ENCODE assay signal across 9 cellular contexts in genomic region chr13:25738342-25738771, GRCh38.
DNase-seq lines count a peak whose midpoint lies in the region; ATAC-seq and TF ChIP-seq lines count a peak whose summit lies in the region.
"Had no signal": no experiment of that assay in that cellular context is flagged by ENCODE, and none has a peak within 500 bp of the region (broad histone marks: within the 10 kb centered on the region; RNA-seq: fewer than 3 reads in every experiment).

No MANE protein-coding gene starts in this region.

- WGBS in smooth muscle cell (ENCODE audit: low lambda C conversion rate): 7% methylated on average over 1 of the region's 1 CpG

- H3F3A ChIP-seq in smooth muscle cell (ENCODE audit: low read depth): no peaks in the 10 kb centered on the region

- no peaks in the 10 kb centered on the region for H3K9me3 Mint-ChIP-seq in activated CD8-positive, alpha-beta memory T cell treated with anti-CD3 and anti-CD28 coated beads, Interleukin-2, amount 10 ng/mL, durations not matched to agents 7 days and 5 days (ENCODE audit: low read depth)

- no peaks in the 10 kb centered on the region for H4K20me1 ChIP-seq in smooth muscle cell (ENCODE audit: low read depth)

- peaks cover 7% of the 10 kb centered on the region for H3K27me3 Mint-ChIP-seq in activated CD8-positive, alpha-beta memory T cell treated with anti-CD3 and anti-CD28 coated beads, Interleukin-2, amount 10 ng/mL, durations not matched to agents 7 days and 5 days

- peaks cover 11% of the 10 kb centered on the region for H3K4me1 ChIP-seq in smooth muscle cell (ENCODE audit: low read depth)

- no peaks in the 10 kb centered on the region for H3K27me3 ChIP-seq in smooth muscle cell (ENCODE audit: low read depth)

- H3K4me1 Mint-ChIP-seq in activated CD8-positive, alpha-beta memory T cell treated with anti-CD3 and anti-CD28 coated beads, Interleukin-2, amount 10 ng/mL, durations not matched to agents 7 days and 5 days: peaks cover 14% of the 10 kb centered on the region

- H3K79me2 ChIP-seq in smooth muscle cell (ENCODE audit: low read depth): no peaks in the 10 kb centered on the region

- peak overlapping the region; percentile 72 for H3K27ac ChIP-seq in smooth muscle cell (ENCODE audit: low read depth)
- H3K27ac ChIP-seq: epithelial cell of prostate had no signal

- H3K4me3 ChIP-seq in choroid plexus epithelial cell (ENCODE audit: low read depth, low read length): no peak overlapping the region
- no peak overlapping the region for H3K4me3 ChIP-seq in smooth muscle cell

- no peaks in the 10 kb centered on the region for H3K36me3 ChIP-seq in smooth muscle cell (ENCODE audit: low read depth)

- H3K27ac Mint-ChIP-seq in activated CD8-positive, alpha-beta memory T cell treated with anti-CD3 and anti-CD28 coated beads, Interleukin-2, amount 10 ng/mL, durations not matched to agents 7 days and 5 days: peak overlapping the region; percentile 13

- H3K9me3 ChIP-seq in smooth muscle cell (replicated peaks; ENCODE audit: low read depth): no peaks in the 10 kb centered on the region

- H3K4me2 ChIP-seq in smooth muscle cell: peak overlapping the region; percentile 45

- no peak for ATAC-seq in activated CD8-positive, alpha-beta memory T cell treated with anti-CD3 and anti-CD28 coated beads, Interleukin-2, amount 10 ng/mL, durations not matched to agents 7 days and 5 days
- ATAC-seq in HG02610 (IDR thresholded peaks at IDR 0.05; ENCODE audit: unreplicated experiment) (no peak), GM19397 (IDR thresholded peaks at IDR 0.05; ENCODE audit: unreplicated experiment) (no peak)

- H2AFZ ChIP-seq in smooth muscle cell (ENCODE audit: low read depth): no peak overlapping the region

- H3K36me3 Mint-ChIP-seq in activated CD8-positive, alpha-beta memory T cell treated with anti-CD3 and anti-CD28 coated beads, Interleukin-2, amount 10 ng/mL, durations not matched to agents 7 days and 5 days: no peaks in the 10 kb centered on the region

- no peak for DNase-seq in activated CD8-positive, alpha-beta memory T cell treated with anti-CD3 and anti-CD28 coated beads, Interleukin-2, amount 10 ng/mL, durations not matched to agents 7 days and 5 days
- DNase-seq in activated CD8-positive, alpha-beta memory T cell treated with anti-CD3 and anti-CD28 coated beads, Interleukin-2, amount 50 U/mL, for 4 hours: no peak
- DNase-seq in NCI-H510A (lab: John Stamatoyannopoulos, UW) (peak; percentile 28), choroid plexus epithelial cell (ENCODE audit: low read depth) (peak; percentile 44), smooth muscle cell (lab: John Stamatoyannopoulos, UW; ENCODE audit: unreplicated experiment) (no peak), HuH-7 (ENCODE audit: low spot score) (no peak)

- CTCF ChIA-PET in activated CD8-positive, alpha-beta memory T cell treated with anti-CD3 and anti-CD28 coated beads, Interleukin-2, amount 10 ng/mL, durations not matched to agents 7 days and 5 days (lab: Charles Lee): no interaction called here

- no peak overlapping the region for H3K9ac ChIP-seq in smooth muscle cell (ENCODE audit: low read depth)

- TF ChIP-seq CTCF in choroid plexus epithelial cell (conservative IDR thresholded peaks at IDR 0.05; ENCODE audit: low read depth, low read length) (no peak), smooth muscle cell (IDR thresholded peaks at IDR 0.05; ENCODE audit: borderline replicate concordance, insufficient read depth, poor library complexity, severe bottlenecking) (no peak)

- no peak overlapping the region for H3K4me3 Mint-ChIP-seq in activated CD8-positive, alpha-beta memory T cell treated with anti-CD3 and anti-CD28 coated beads, Interleukin-2, amount 10 ng/mL, durations not matched to agents 7 days and 5 days

Comparison
In these comparisons a context has a peak if more than half of its experiments do, and no peak if none do; other contexts are left out.
1. DNase-seq: peak in NCI-H510A (single experiment) and choroid plexus epithelial cell (single experiment); none in activated CD8-positive, alpha-beta memory T cell treated with anti-CD3 and anti-CD28 coated beads, Interleukin-2, amount 10 ng/mL, durations not matched to agents 7 days and 5 days (single experiment), activated CD8-positive, alpha-beta memory T cell treated with anti-CD3 and anti-CD28 coated beads, Interleukin-2, amount 50 U/mL, for 4 hours (single experiment), smooth muscle cell (single experiment) and HuH-7 (single experiment).